In the genomic region with DNA sequence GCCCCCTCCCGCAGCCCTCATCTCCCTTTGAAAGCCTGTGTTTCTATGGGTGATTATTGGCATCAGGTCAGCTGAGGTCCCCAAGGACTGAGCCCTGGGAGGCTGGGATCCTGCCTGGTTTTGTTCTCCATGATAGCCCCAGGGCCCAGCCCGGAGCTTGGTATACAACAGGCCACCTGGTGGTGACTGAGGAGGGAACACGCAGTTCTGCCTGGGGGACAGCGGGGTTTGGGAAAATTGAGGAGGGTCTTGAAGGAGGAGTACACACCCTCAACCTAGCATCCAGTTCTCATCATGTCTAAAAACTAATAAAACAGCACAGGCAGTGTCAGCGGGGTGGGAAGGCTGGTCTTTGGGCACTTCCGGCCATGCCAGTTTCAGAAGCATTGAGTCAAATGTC, we compare ENCODE assay signal across 1 cellular context.
TF ChIP-seq lines count a peak whose summit lies in the region.

No MANE protein-coding gene starts in this region.

TF ChIP-seq in K562, 482 proteins besides CTCF, POLR2A, EP300 and RAD21:
- TF ChIP-seq TFAM (CRISPR knock-in tag; conservative IDR thresholded peaks at IDR 0.05) (no peak), MCM3 (IDR thresholded peaks at IDR 0.05) (no peak), CBFB (CRISPR knock-in tag; IDR thresholded peaks at IDR 0.05) (no peak), ZNF57 (CRISPR knock-in tag; IDR thresholded peaks at IDR 0.05) (no peak), CSDE1 (IDR thresholded peaks at IDR 0.05) (no peak), KLF16 (IDR thresholded peaks at IDR 0.05) (no peak), GATAD2B (IDR thresholded peaks at IDR 0.05; ENCODE audit: borderline replicate concordance) (no peak), MED1 (CRISPR knock-in tag; IDR thresholded peaks at IDR 0.05; ENCODE audit: borderline replicate concordance) (no peak), MCM7 (IDR thresholded peaks at IDR 0.05) (no peak), SPI1 (IDR thresholded peaks at IDR 0.05; ENCODE audit: borderline replicate concordance, low read depth, low read length) (no peak)
- TF ChIP-seq, protein P1, sequence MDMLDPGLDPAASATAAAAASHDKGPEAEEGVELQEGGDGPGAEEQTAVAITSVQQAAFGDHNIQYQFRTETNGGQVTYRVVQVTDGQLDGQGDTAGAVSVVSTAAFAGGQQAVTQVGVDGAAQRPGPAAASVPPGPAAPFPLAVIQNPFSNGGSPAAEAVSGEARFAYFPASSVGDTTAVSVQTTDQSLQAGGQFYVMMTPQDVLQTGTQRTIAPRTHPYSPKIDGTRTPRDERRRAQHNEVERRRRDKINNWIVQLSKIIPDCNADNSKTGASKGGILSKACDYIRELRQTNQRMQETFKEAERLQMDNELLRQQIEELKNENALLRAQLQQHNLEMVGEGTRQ (CRISPR knock-in tag; IDR thresholded peaks at IDR 0.05) = no peak
- TF ChIP-seq, protein P2, sequence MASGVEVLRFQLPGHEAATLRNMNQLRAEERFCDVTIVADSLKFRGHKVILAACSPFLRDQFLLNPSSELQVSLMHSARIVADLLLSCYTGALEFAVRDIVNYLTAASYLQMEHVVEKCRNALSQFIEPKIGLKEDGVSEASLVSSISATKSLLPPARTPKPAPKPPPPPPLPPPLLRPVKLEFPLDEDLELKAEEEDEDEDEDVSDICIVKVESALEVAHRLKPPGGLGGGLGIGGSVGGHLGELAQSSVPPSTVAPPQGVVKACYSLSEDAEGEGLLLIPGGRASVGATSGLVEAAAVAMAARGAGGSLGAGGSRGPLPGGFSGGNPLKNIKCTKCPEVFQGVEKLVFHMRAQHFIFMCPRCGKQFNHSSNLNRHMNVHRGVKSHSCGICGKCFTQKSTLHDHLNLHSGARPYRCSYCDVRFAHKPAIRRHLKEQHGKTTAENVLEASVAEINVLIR (CRISPR knock-in tag; IDR thresholded peaks at IDR 0.05) = no peak
- TF ChIP-seq, protein P3, sequence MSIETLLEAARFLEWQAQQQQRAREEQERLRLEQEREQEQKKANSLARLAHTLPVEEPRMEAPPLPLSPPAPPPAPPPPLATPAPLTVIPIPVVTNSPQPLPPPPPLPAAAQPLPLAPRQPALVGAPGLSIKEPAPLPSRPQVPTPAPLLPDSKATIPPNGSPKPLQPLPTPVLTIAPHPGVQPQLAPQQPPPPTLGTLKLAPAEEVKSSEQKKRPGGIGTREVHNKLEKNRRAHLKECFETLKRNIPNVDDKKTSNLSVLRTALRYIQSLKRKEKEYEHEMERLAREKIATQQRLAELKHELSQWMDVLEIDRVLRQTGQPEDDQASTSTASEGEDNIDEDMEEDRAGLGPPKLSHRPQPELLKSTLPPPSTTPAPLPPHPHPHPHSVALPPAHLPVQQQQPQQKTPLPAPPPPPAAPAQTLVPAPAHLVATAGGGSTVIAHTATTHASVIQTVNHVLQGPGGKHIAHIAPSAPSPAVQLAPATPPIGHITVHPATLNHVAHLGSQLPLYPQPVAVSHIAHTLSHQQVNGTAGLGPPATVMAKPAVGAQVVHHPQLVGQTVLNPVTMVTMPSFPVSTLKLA (conservative IDR thresholded peaks at IDR 0.05) = no peak
- TF ChIP-seq, protein P4, sequence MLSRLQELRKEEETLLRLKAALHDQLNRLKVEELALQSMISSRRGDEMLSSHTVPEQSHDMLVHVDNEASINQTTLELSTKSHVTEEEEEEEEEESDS (CRISPR knock-in tag; IDR thresholded peaks at IDR 0.05) = no peak
- TF ChIP-seq, protein P5, sequence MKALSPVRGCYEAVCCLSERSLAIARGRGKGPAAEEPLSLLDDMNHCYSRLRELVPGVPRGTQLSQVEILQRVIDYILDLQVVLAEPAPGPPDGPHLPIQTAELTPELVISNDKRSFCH (CRISPR knock-in tag; IDR thresholded peaks at IDR 0.05) = no peak
- TF ChIP-seq, protein P5 (tag; IDR thresholded peaks at IDR 0.05) = no peak
- TF ChIP-seq, protein P6, sequence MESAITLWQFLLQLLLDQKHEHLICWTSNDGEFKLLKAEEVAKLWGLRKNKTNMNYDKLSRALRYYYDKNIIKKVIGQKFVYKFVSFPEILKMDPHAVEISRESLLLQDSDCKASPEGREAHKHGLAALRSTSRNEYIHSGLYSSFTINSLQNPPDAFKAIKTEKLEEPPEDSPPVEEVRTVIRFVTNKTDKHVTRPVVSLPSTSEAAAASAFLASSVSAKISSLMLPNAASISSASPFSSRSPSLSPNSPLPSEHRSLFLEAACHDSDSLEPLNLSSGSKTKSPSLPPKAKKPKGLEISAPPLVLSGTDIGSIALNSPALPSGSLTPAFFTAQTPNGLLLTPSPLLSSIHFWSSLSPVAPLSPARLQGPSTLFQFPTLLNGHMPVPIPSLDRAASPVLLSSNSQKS (CRISPR knock-in tag; IDR thresholded peaks at IDR 0.05) = no peak
